In the genomic region with DNA sequence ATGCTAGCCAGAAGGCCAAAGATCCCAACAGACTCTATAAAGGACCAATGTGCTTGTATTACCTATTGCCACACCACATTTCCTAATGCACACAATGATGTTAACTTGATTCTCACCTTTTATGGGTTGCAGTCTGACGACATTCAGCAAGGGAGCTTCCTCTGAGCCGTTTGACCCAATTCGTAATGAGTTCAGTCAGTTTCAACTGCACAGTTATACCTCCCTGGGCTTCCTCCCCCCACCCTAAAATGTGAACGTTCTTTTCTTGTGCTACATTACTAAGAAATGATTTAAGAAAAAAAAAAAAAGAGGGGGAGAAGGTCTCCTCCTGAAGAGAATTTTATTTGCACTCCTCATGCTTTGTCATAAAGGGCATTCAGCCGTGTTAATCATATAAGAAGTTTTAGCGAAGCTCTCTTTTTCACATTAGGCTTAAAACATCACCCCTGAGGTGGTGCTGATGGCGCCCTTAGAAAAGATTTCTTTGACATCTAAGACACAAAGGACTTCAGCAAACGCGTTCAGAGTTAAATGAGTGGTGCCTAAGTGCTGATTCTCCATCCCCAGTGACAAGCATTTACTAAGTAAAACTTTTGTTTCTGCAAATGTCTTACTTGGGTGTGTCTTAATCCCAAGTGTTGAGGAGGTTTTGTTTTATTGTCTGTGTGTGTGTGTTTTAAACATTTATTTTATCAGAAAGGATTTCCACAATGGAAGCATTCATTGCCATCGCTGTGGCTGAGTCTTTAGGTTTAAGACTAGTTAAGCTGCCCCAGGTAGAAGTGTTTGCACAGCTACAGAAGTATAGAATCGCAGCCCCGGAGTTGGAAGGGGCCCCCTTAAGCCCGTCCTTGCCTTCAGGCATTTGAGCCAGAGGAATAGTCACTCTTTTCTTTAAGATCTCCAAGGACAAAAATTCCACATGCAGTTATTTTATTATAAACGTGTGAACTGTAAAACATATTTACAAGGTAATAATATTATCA, we compare ENCODE assay signal across 2 cellular contexts.
TF ChIP-seq lines count a peak whose summit lies in the region.

No MANE protein-coding gene starts in this region.

TF ChIP-seq in HEK293T, 16 proteins besides CTCF, POLR2A, EP300 and RAD21:
- TF ChIP-seq NFRKB (IDR thresholded peaks at IDR 0.05) (no peak), ZNF384 (IDR thresholded peaks at IDR 0.05) (0 out of 2 replicates have a peak, but pooled peaks have one; percentile 38)
TF ChIP-seq in HEK293T: peak in this region for 1.

TF ChIP-seq in H1, 55 proteins besides CTCF, POLR2A, EP300 and RAD21:
- TF ChIP-seq TAF1 (IDR thresholded peaks at IDR 0.05; ENCODE audit: low read depth, low read length) (no peak), CTBP2 (IDR thresholded peaks at IDR 0.05; ENCODE audit: borderline replicate concordance, insufficient read depth, insufficient read length, low read length) (no peak), EZH2 (IDR thresholded peaks at IDR 0.05; ENCODE audit: low read depth, low read length, severe bottlenecking) (no peak), TEAD4 (IDR thresholded peaks at IDR 0.05; ENCODE audit: low read depth, low read length) (no peak)
